20 cellular contexts compared by ENCODE assay signal in the genomic region with DNA sequence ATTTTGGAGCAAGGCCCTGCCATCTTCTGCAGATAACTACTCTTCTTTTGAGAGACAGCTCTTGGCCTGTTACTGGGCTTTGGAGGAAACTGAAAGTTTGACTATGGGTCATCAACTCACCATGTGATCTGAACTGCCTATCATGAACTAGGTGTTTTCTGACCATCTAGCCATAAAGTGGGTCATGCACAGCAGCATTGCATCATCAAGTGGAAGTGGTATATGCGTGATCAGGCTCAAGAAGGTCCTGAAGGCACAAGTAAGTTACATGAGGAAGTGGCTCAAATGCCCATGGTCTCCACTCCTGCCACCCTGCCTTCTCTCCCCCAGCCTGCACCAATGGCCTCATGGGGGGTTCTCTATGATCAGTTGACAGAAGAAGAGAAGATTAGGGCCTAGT. TPM values are rescaled to one million over a fixed set of nuclear protein-coding genes. Genes with fewer than 3 reads are reported as not detected.
"Had no signal": no experiment of that assay in that cellular context is flagged by ENCODE, and none has a peak within 500 bp of the region (broad histone marks: within the 10 kb centered on the region; RNA-seq: fewer than 3 reads in every experiment).

No MANE protein-coding gene starts in this region.

RNA-seq across cellular contexts. Expression of gene RNASE9, which starts 9.9 kb away (rescaled TPM):
- total RNA-seq: kidney; left colon; left lung; liver; lower lobe of right lung; mammary epithelial cell; mucosa of gallbladder; naive thymus-derived CD8-positive, alpha-beta T cell; occipital lobe; osteocyte; posterior vena cava; psoas muscle; sigmoid colon; spleen; subcutaneous adipose tissue; suprapubic skin; thoracic aorta; upper lobe of right lung had no signal
- polyA plus RNA-seq: immature natural killer cell; liver; mammary epithelial cell; naive thymus-derived CD8-positive, alpha-beta T cell; psoas muscle; sigmoid colon; small intestine; spleen had no signal

RNA-seq across cellular contexts. Expression of gene RNASE11, which starts 17.1 kb away (rescaled TPM):
- total RNA-seq: kidney; left colon; left lung; liver; lower lobe of right lung; mammary epithelial cell; mucosa of gallbladder; naive thymus-derived CD8-positive, alpha-beta T cell; occipital lobe; osteocyte; posterior vena cava; psoas muscle; sigmoid colon; spleen; subcutaneous adipose tissue; suprapubic skin; thoracic aorta; upper lobe of right lung had no signal
- polyA plus RNA-seq: immature natural killer cell; liver; mammary epithelial cell; naive thymus-derived CD8-positive, alpha-beta T cell; psoas muscle; sigmoid colon; small intestine; spleen had no signal

RNA-seq across cellular contexts. Expression of gene RNASE12, which starts 20.4 kb away (rescaled TPM):
- total RNA-seq: kidney; left colon; left lung; liver; lower lobe of right lung; mammary epithelial cell; mucosa of gallbladder; naive thymus-derived CD8-positive, alpha-beta T cell; occipital lobe; osteocyte; posterior vena cava; psoas muscle; sigmoid colon; spleen; subcutaneous adipose tissue; suprapubic skin; thoracic aorta; upper lobe of right lung had no signal
- polyA plus RNA-seq: immature natural killer cell; liver; mammary epithelial cell; naive thymus-derived CD8-positive, alpha-beta T cell; psoas muscle; sigmoid colon; small intestine; spleen had no signal
